17 cellular contexts compared by ENCODE assay signal in genomic region chr1:53625049-53625448, GRCh38.
A peak's percentile ranks its signal among the peaks of the same experiment; 100 is the strongest.
DNase-seq lines count a peak whose midpoint lies in the region; ATAC-seq, FAIRE-seq and TF ChIP-seq lines count a peak whose summit lies in the region.
"Had no signal": no experiment of that assay in that cellular context is flagged by ENCODE, and none has a peak within 500 bp of the region (broad histone marks: within the 10 kb centered on the region; RNA-seq: fewer than 3 reads in every experiment).

No MANE protein-coding gene starts in this region.

- no peaks in the 10 kb centered on the region for H3K4me1 ChIP-seq in body of pancreas
- H3K4me1 ChIP-seq: SJCRH30 had no signal

- no peaks in the 10 kb centered on the region for H3K36me3 Mint-ChIP-seq in activated naive CD4-positive, alpha-beta T cell treated with anti-CD3 and anti-CD28 coated beads, Interleukin-2, amount 50 U/mL, for 72 hours

- ATAC-seq in body of pancreas (peak; percentile 35), left cardiac atrium (peak in 1 of 2 donors; percentile 85)
- ATAC-seq in activated naive CD4-positive, alpha-beta T cell treated with anti-CD3 and anti-CD28 coated beads, Interleukin-2, amount 50 U/mL, for 72 hours, result no peak
- ATAC-seq: activated CD4-positive, alpha-beta T cell treated with anti-CD3 and anti-CD28 coated beads for 36 hours; stimulated activated naive CD8-positive, alpha-beta T cell treated with anti-CD3 and anti-CD28 coated beads, Interleukin-15, amount 100 ng/mL, for 72 hours had no signal

- H3K9me3 ChIP-seq in body of pancreas, result no peaks in the 10 kb centered on the region
- H3K9me3 ChIP-seq: SJCRH30 had no signal

- no peaks in the 10 kb centered on the region for H3K36me3 ChIP-seq in body of pancreas (replicated peaks in 1 of 2; ENCODE audit: insufficient read depth in 1 of 2, low read depth in 2 of 2)
- H3K36me3 ChIP-seq: SJCRH30 had no signal

- H3K9me3 Mint-ChIP-seq in activated naive CD4-positive, alpha-beta T cell treated with anti-CD3 and anti-CD28 coated beads, Interleukin-2, amount 50 U/mL, for 72 hours, result no peaks in the 10 kb centered on the region
- H3K9me3 Mint-ChIP-seq: stimulated activated naive CD8-positive, alpha-beta T cell treated with anti-CD3 and anti-CD28 coated beads, Interleukin-15, amount 100 ng/mL, for 72 hours had no signal

- TF ChIP-seq POLR2A in body of pancreas (IDR thresholded peaks at IDR 0.05) (no peak), H54 (IDR thresholded peaks at IDR 0.05; ENCODE audit: low read depth, low read length) (no peak)

- no peak overlapping the region for H3K4me3 ChIP-seq in body of pancreas
- H3K4me3 ChIP-seq in skeletal muscle cell (ENCODE audit: low read depth, low read length), result no peak overlapping the region
- H3K4me3 ChIP-seq: SJCRH30 had no signal

- no peak overlapping the region for H3K27ac ChIP-seq in body of pancreas
- H3K27ac ChIP-seq: HL-60, SJCRH30 had no signal

- 83 to 91% methylated on average over 2 of the region's 2 CpGs for WGBS in body of pancreas, 2 donors

- TF ChIP-seq CTCF in body of pancreas (IDR thresholded peaks at IDR 0.05), result no peak

- H3K27ac Mint-ChIP-seq in activated naive CD4-positive, alpha-beta T cell treated with anti-CD3 and anti-CD28 coated beads, Interleukin-2, amount 50 U/mL, for 72 hours, result no peak overlapping the region
- H3K27ac Mint-ChIP-seq: activated CD4-positive, alpha-beta T cell treated with anti-CD3 and anti-CD28 coated beads for 36 hours; progenitor cell of endocrine pancreas had no signal

- DNase-seq in GM03348 (ENCODE audit: low spot score) (peak; percentile 69), body of pancreas (peak in 1 of 4 donors; percentile 30), left cardiac atrium (peak; percentile 48), skeletal muscle cell (ENCODE audit: low read depth) (peak; percentile 89), H54 (ENCODE audit: insufficient read length, low spot score) (no peak), SK-N-DZ (ENCODE audit: low spot score) (no peak), SIG-M5 treated with dmso at 0.1 percent for 504 hours (lab: John Stamatoyannopoulos, UW; ENCODE audit: unreplicated experiment) (no peak)
- DNase-seq in activated naive CD4-positive, alpha-beta T cell treated with anti-CD3 and anti-CD28 coated beads, Interleukin-2, amount 50 U/mL, for 72 hours (ENCODE audit: low spot score in 2 of 2), result no peak
- DNase-seq: activated CD4-positive, alpha-beta T cell treated with anti-CD3 and anti-CD28 coated beads for 36 hours; activated naive CD4-positive, alpha-beta T cell treated with anti-CD3 and anti-CD28 coated beads, Interleukin-2, amount 50 U/mL, for 16 hours; central memory CD4-positive, alpha-beta T cell; DMS 273 treated with DMSO at 0.1 percent for 48 hours; KBM-7; SJCRH30; stimulated activated naive CD8-positive, alpha-beta T cell treated with anti-CD3 and anti-CD28 coated beads, Interleukin-15, amount 100 ng/mL, for 72 hours had no signal

- FAIRE-seq in H54 (lab: Jason Lieb, UNC), result no peak

- H3K27me3 ChIP-seq in body of pancreas, result no peaks in the 10 kb centered on the region

- intact Hi-C loops in body of pancreas (cut with DNase I) (no loop called here), left cardiac atrium (cut with DNase I) (no loop called here)

Comparison
In these comparisons a context has a peak if more than half of its experiments do, and no peak if none do; other contexts are left out.
1. DNase-seq: peak in GM03348 (single experiment), left cardiac atrium (single experiment) and skeletal muscle cell (single experiment); none in activated naive CD4-positive, alpha-beta T cell treated with anti-CD3 and anti-CD28 coated beads, Interleukin-2, amount 50 U/mL, for 72 hours (0 of 2), H54 (single experiment), SK-N-DZ (single experiment) and SIG-M5 treated with dmso at 0.1 percent for 504 hours (single experiment).